ENCODE assay signal across 36 cellular contexts in the genomic region with DNA sequence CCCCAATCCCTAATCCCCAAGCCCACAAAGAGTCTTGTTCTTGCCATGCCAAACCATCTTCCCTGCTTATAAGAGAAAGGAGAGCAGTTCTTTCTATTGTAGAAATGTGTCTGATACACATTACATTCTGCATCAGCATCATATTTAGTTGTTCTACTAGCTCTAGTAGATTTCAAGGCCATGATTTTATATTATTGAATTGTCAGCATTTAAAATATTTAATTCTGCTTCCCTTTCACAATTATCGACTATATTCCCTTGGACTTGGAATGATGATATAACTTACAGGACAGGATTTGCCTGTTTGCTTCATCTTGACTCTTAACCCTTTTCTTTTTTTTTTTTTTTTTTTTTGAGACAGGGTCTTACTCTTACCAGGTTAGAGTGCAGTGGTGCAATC. TPM values are rescaled to one million over a fixed set of nuclear protein-coding genes. Genes with fewer than 3 reads are reported as not detected.
"Had no signal": no experiment of that assay in that cellular context is flagged by ENCODE, and none has a peak within 500 bp of the region (broad histone marks: within the 10 kb centered on the region; RNA-seq: fewer than 3 reads in every experiment).

No MANE protein-coding gene starts in this region.

- H3K4me3 ChIP-seq: adrenal gland, body of pancreas, esophagus squamous epithelium, heart left ventricle had no signal

- H3K4me1 ChIP-seq: adrenal gland, body of pancreas, heart left ventricle had no signal

- H3K9me3 Mint-ChIP-seq: activated CD4-positive, alpha-beta memory T cell treated with anti-CD3 and anti-CD28 coated beads for 36 hours; activated CD4-positive, alpha-beta T cell treated with anti-CD3 and anti-CD28 coated beads, Interleukin-2, amount 10 ng/mL, durations not matched to agents 24 days and 14 days; activated naive CD4-positive, alpha-beta T cell treated with anti-CD3 and anti-CD28 coated beads for 36 hours; activated naive CD4-positive, alpha-beta T cell treated with anti-CD3 and anti-CD28 coated beads, Interleukin-2, amount 50 U/mL, for 24 hours; activated naive CD8-positive, alpha-beta T cell treated with anti-CD3 and anti-CD28 coated beads for 36 hours; activated naive CD8-positive, alpha-beta T cell treated with anti-CD3 and anti-CD28 coated beads, Interleukin-2, amount 50 U/mL, for 24 hours; activated T-helper 1 cell treated with anti-CD3 and anti-CD28 coated beads, Interleukin-12 subunit alpha, Interleukin-12 subunit beta, Interleukin-2, Interleukin-4 antibody, amounts not matched to agents 30 ng/mL and 10 ng/mL and 1 ng/mL, durations not matched to agents 14 hours and 24 hours and 36 hours; activated T-helper 2 cell treated with anti-CD3 and anti-CD28 coated beads, Interferon-gamma antibody, Interleukin-2, Interleukin-4, amounts not matched to agents 10 μg/mL and 5 μg/mL and 100 μg/mL, durations not matched to agents 14 hours and 24 hours and 36 hours; effector memory CD8-positive, alpha-beta T cell had no signal

- H3K27ac Mint-ChIP-seq: activated CD4-positive, alpha-beta memory T cell treated with anti-CD3 and anti-CD28 coated beads for 36 hours; activated CD4-positive, alpha-beta T cell treated with anti-CD3 and anti-CD28 coated beads for 36 hours; activated CD4-positive, alpha-beta T cell treated with anti-CD3 and anti-CD28 coated beads, Interleukin-2, amount 10 ng/mL, durations not matched to agents 24 days and 14 days; activated CD8-positive, alpha-beta memory T cell treated with anti-CD3 and anti-CD28 coated beads, Interleukin-2, amount 10 ng/mL, durations not matched to agents 7 days and 5 days; activated CD8-positive, alpha-beta T cell treated with anti-CD3 and anti-CD28 coated beads, Interleukin-2, amount 10 ng/mL, durations not matched to agents 7 days and 5 days; activated naive CD4-positive, alpha-beta T cell treated with anti-CD3 and anti-CD28 coated beads for 36 hours; activated naive CD4-positive, alpha-beta T cell treated with anti-CD3 and anti-CD28 coated beads, Interleukin-2, amount 50 U/mL, for 24 hours; activated naive CD8-positive, alpha-beta T cell treated with anti-CD3 and anti-CD28 coated beads for 36 hours; activated naive CD8-positive, alpha-beta T cell treated with anti-CD3 and anti-CD28 coated beads, Interleukin-2, amount 50 U/mL, for 24 hours; activated T-helper 1 cell treated with anti-CD3 and anti-CD28 coated beads, Interleukin-12 subunit alpha, Interleukin-12 subunit beta, Interleukin-2, Interleukin-4 antibody, amounts not matched to agents 30 ng/mL and 10 ng/mL and 1 ng/mL, durations not matched to agents 14 hours and 24 hours and 36 hours; activated T-helper 2 cell treated with anti-CD3 and anti-CD28 coated beads, Interferon-gamma antibody, Interleukin-2, Interleukin-4, amounts not matched to agents 10 μg/mL and 5 μg/mL and 100 μg/mL, durations not matched to agents 14 hours and 24 hours and 36 hours; effector memory CD8-positive, alpha-beta T cell had no signal

- H3K27me3 Mint-ChIP-seq: activated CD4-positive, alpha-beta memory T cell treated with anti-CD3 and anti-CD28 coated beads for 36 hours; activated CD4-positive, alpha-beta T cell treated with anti-CD3 and anti-CD28 coated beads for 36 hours; activated CD8-positive, alpha-beta memory T cell treated with anti-CD3 and anti-CD28 coated beads, Interleukin-2, amount 10 ng/mL, durations not matched to agents 7 days and 5 days; activated naive CD4-positive, alpha-beta T cell treated with anti-CD3 and anti-CD28 coated beads, Interleukin-2, amount 50 U/mL, for 24 hours; activated naive CD8-positive, alpha-beta T cell treated with anti-CD3 and anti-CD28 coated beads for 36 hours; activated naive CD8-positive, alpha-beta T cell treated with anti-CD3 and anti-CD28 coated beads, Interleukin-2, amount 50 U/mL, for 24 hours; effector memory CD8-positive, alpha-beta T cell had no signal

- H3K9me3 ChIP-seq: adrenal gland, body of pancreas, esophagus squamous epithelium, heart left ventricle had no signal

- DNase-seq: activated CD4-positive, alpha-beta memory T cell treated with anti-CD3 and anti-CD28 coated beads for 36 hours; activated CD4-positive, alpha-beta T cell treated with anti-CD3 and anti-CD28 coated beads for 36 hours; activated CD4-positive, alpha-beta T cell treated with anti-CD3 and anti-CD28 coated beads, Interleukin-2, amount 10 ng/mL, durations not matched to agents 24 days and 14 days; activated CD4-positive, CD25-positive, alpha-beta regulatory T cell; activated CD4-positive, CD25-positive, alpha-beta regulatory T cell treated with anti-CD3 and anti-CD28 coated beads, Interleukin-2, amount 50 U/mL, for 72 hours; activated CD8-positive, alpha-beta memory T cell treated with anti-CD3 and anti-CD28 coated beads, Interleukin-2, amount 10 ng/mL, durations not matched to agents 7 days and 5 days; activated CD8-positive, alpha-beta memory T cell treated with anti-CD3 and anti-CD28 coated beads, Interleukin-2, amount 50 U/mL, for 4 hours; activated CD8-positive, alpha-beta T cell treated with anti-CD3 and anti-CD28 coated beads, Interleukin-2, amount 10 ng/mL, durations not matched to agents 7 days and 5 days; activated effector memory CD4-positive, alpha-beta T cell treated with anti-CD3 and anti-CD28 coated beads, Interleukin-2, amount 50 U/mL, for 16 hours; activated naive CD4-positive, alpha-beta T cell treated with anti-CD3 and anti-CD28 coated beads for 36 hours; activated naive CD8-positive, alpha-beta T cell treated with anti-CD3 and anti-CD28 coated beads for 36 hours; activated naive CD8-positive, alpha-beta T cell treated with anti-CD3 and anti-CD28 coated beads, Interleukin-2, amount 50 U/mL, for 24 hours; activated T-cell treated with anti-CD3 and anti-CD28 coated beads, Interleukin-2, amount 50 U/mL, for 1 hour; activated T-cell treated with anti-CD3 and anti-CD28 coated beads, Interleukin-2, amount 50 U/mL, for 48 hours; adrenal gland; amygdala; aorta; body of pancreas; caudate nucleus; cortex of kidney; dermis blood vessel endothelial cell; effector CD4-positive, alpha-beta T cell; effector memory CD8-positive, alpha-beta T cell; esophagus squamous epithelium; glutamatergic neuron; heart left ventricle; T-helper 2 cell had no signal

- ATAC-seq: activated CD4-positive, alpha-beta T cell treated with anti-CD3 and anti-CD28 coated beads for 36 hours; activated CD8-positive, alpha-beta memory T cell treated with anti-CD3 and anti-CD28 coated beads, Interleukin-2, amount 10 ng/mL, durations not matched to agents 7 days and 5 days; activated CD8-positive, alpha-beta T cell treated with anti-CD3 and anti-CD28 coated beads, Interleukin-2, amount 10 ng/mL, durations not matched to agents 7 days and 5 days; activated naive CD8-positive, alpha-beta T cell treated with anti-CD3 and anti-CD28 coated beads, Interleukin-2, amount 50 U/mL, for 24 hours; body of pancreas; effector memory CD8-positive, alpha-beta T cell; heart left ventricle had no signal

- FAIRE-seq: colon, frontal cortex had no signal

- H3K36me3 Mint-ChIP-seq: activated CD4-positive, alpha-beta memory T cell treated with anti-CD3 and anti-CD28 coated beads for 36 hours; activated CD8-positive, alpha-beta memory T cell treated with anti-CD3 and anti-CD28 coated beads, Interleukin-2, amount 10 ng/mL, durations not matched to agents 7 days and 5 days; activated naive CD4-positive, alpha-beta T cell treated with anti-CD3 and anti-CD28 coated beads, Interleukin-2, amount 50 U/mL, for 24 hours; activated naive CD8-positive, alpha-beta T cell treated with anti-CD3 and anti-CD28 coated beads for 36 hours had no signal

- H3K36me3 ChIP-seq: adrenal gland, esophagus squamous epithelium, heart left ventricle had no signal

- H3K4me1 Mint-ChIP-seq: activated CD8-positive, alpha-beta memory T cell treated with anti-CD3 and anti-CD28 coated beads, Interleukin-2, amount 10 ng/mL, durations not matched to agents 7 days and 5 days; activated naive CD4-positive, alpha-beta T cell treated with anti-CD3 and anti-CD28 coated beads, Interleukin-2, amount 50 U/mL, for 24 hours had no signal

- H3K4me3 Mint-ChIP-seq: activated CD4-positive, alpha-beta memory T cell treated with anti-CD3 and anti-CD28 coated beads for 36 hours; activated CD4-positive, alpha-beta T cell treated with anti-CD3 and anti-CD28 coated beads for 36 hours; activated CD4-positive, alpha-beta T cell treated with anti-CD3 and anti-CD28 coated beads, Interleukin-2, amount 10 ng/mL, durations not matched to agents 24 days and 14 days; activated CD8-positive, alpha-beta memory T cell treated with anti-CD3 and anti-CD28 coated beads, Interleukin-2, amount 10 ng/mL, durations not matched to agents 7 days and 5 days; activated CD8-positive, alpha-beta T cell treated with anti-CD3 and anti-CD28 coated beads, Interleukin-2, amount 10 ng/mL, durations not matched to agents 7 days and 5 days; activated naive CD4-positive, alpha-beta T cell treated with anti-CD3 and anti-CD28 coated beads for 36 hours; activated naive CD4-positive, alpha-beta T cell treated with anti-CD3 and anti-CD28 coated beads, Interleukin-2, amount 50 U/mL, for 24 hours; activated naive CD8-positive, alpha-beta T cell treated with anti-CD3 and anti-CD28 coated beads for 36 hours; activated naive CD8-positive, alpha-beta T cell treated with anti-CD3 and anti-CD28 coated beads, Interleukin-2, amount 50 U/mL, for 24 hours; activated T-helper 1 cell treated with anti-CD3 and anti-CD28 coated beads, Interleukin-12 subunit alpha, Interleukin-12 subunit beta, Interleukin-2, Interleukin-4 antibody, amounts not matched to agents 30 ng/mL and 10 ng/mL and 1 ng/mL, durations not matched to agents 14 hours and 24 hours and 36 hours; effector memory CD8-positive, alpha-beta T cell had no signal

- H3K27me3 ChIP-seq: adrenal gland, body of pancreas, esophagus squamous epithelium, heart left ventricle had no signal

- H3K27ac ChIP-seq: adrenal gland, body of pancreas, esophagus squamous epithelium, heart left ventricle had no signal

RNA-seq across cellular contexts. Expression of gene PDC, which starts 35.5 kb away (rescaled TPM):
- total RNA-seq: activated CD4-positive, alpha-beta memory T cell treated with anti-CD3 and anti-CD28 coated beads for 36 hours; activated CD4-positive, alpha-beta T cell treated with anti-CD3 and anti-CD28 coated beads for 36 hours; activated CD4-positive, alpha-beta T cell treated with anti-CD3 and anti-CD28 coated beads, Interleukin-2, amount 10 ng/mL, durations not matched to agents 24 days and 14 days; activated CD8-positive, alpha-beta memory T cell treated with anti-CD3 and anti-CD28 coated beads for 36 hours; activated CD8-positive, alpha-beta memory T cell treated with anti-CD3 and anti-CD28 coated beads, Interleukin-2, amount 10 ng/mL, durations not matched to agents 7 days and 5 days; activated CD8-positive, alpha-beta T cell treated with anti-CD3 and anti-CD28 coated beads, Interleukin-2, amount 10 ng/mL, durations not matched to agents 7 days and 5 days; activated naive CD4-positive, alpha-beta T cell treated with anti-CD3 and anti-CD28 coated beads for 36 hours; activated naive CD8-positive, alpha-beta T cell treated with anti-CD3 and anti-CD28 coated beads for 36 hours; activated T-helper 1 cell treated with anti-CD3 and anti-CD28 coated beads, Interleukin-12 subunit alpha, Interleukin-12 subunit beta, Interleukin-2, Interleukin-4 antibody, amounts not matched to agents 30 ng/mL and 10 ng/mL and 1 ng/mL, durations not matched to agents 14 hours and 24 hours and 36 hours; activated T-helper 2 cell treated with anti-CD3 and anti-CD28 coated beads, Interferon-gamma antibody, Interleukin-2, Interleukin-4, amounts not matched to agents 10 μg/mL and 5 μg/mL and 100 μg/mL, durations not matched to agents 14 hours and 24 hours and 36 hours; adrenal gland; aorta; body of pancreas; chondrocyte; dermis blood vessel endothelial cell; esophagus squamous epithelium; fibroblast of lung; frontal cortex; heart left ventricle had no signal
- polyA plus RNA-seq: adrenal gland, aorta, esophagus, fibroblast of lung, heart left ventricle had no signal
